ENCODE assay signal across 1 cellular context in the genomic region with DNA sequence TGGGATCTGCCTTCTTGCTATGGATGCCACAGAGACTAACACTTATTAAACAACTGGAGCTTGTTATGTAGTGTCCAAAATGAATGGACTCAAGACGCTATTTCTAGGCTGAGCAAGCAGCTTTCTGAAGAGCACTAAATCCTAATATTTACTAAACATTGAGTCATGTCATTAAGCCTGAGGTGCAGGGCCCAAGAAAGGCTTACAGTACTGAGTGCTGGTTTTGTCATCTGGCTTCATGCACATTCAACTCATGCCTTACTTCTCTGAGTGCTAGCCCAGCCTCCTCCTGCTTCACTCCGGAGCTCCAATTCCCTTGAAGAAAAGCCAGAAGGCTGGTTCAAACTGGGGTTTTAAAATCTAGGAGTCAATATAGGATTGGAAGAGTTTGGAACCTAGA.
TF ChIP-seq lines count a peak whose summit lies in the region.

No MANE protein-coding gene starts in this region.

TF ChIP-seq in SK-N-SH treated with all-trans-retinoic acid at 6 μM for 48 hours, 23 proteins besides CTCF, POLR2A, EP300 and RAD21 (continued from another document):
- TF ChIP-seq CREB5 (CRISPR knock-in tag; IDR thresholded peaks at IDR 0.05; ENCODE audit: low read depth) (no peak), SNAI2 (CRISPR knock-in tag; IDR thresholded peaks at IDR 0.05) (no peak)
